In the genomic region with DNA sequence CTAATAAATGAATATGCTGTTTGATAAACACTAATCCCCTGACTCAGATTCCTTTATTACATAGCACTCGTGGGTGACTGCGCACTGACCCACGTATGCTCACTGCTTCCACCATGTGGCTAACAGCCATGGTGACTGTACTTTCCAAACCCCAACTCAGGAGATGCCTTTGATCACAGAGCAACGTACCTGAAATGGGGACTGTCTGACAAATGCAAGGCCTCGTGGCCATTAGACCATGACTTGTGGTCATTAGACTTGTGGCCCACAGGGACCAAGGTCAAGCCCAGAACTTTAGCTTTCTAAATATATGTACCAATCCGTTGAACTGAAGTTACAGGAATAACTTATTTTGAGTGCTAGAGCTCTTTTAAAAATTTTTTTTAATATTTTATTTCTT, we compare ENCODE assay signal across 8 cellular contexts. TPM values are rescaled to one million over a fixed set of nuclear protein-coding genes. Genes with fewer than 3 reads are reported as not detected.
DNase-seq lines count a peak whose midpoint lies in the region; ATAC-seq and TF ChIP-seq lines count a peak whose summit lies in the region.

No MANE protein-coding gene starts in this region.

- TF ChIP-seq CTCF in HFFc6 (IDR thresholded peaks at IDR 0.05) (peak; percentile 82), WTC11 (IDR thresholded peaks at IDR 0.05) (0 out of 2 replicates have a peak, but pooled peaks have one; percentile 20), liver (IDR thresholded peaks at IDR 0.05; ENCODE audit: low read depth, low read length, missing input control) (peak; percentile 72)

- TF ChIP-seq RAD21 in liver (IDR thresholded peaks at IDR 0.05) = peak; percentile 83 to 95

- CTCF ChIA-PET in WTC11 (lab: Charles Lee) = interaction anchor here (0.6 to 1.6 kb wide), 6 partner anchors 8 to 863 kb away, joined by 4 to 10 read pairs (median 5); no protein-coding TSS in a partner anchor

- H3K36me3 Mint-ChIP-seq in HFFc6 (ENCODE audit: low read depth) (no peaks in the 10 kb centered on the region), WTC11 (peaks cover 16% of the 10 kb centered on the region)

- POLR2A ChIA-PET in WTC11 (lab: Charles Lee) = no interaction called here

- H3K27me3 ChIP-seq in liver (ENCODE audit: control insufficient read depth in 4 of 4, insufficient read depth in 4 of 4, low read length in 3 of 4) = no peaks in the 10 kb centered on the region

- H3K9me3 Mint-ChIP-seq in HFFc6 (no peaks in the 10 kb centered on the region), WTC11 (no peaks in the 10 kb centered on the region)

- H3K9ac ChIP-seq in liver (ENCODE audit: low read depth in 1 of 2, low read length in 2 of 2) = peak overlapping the region in 1 of 2 donors; percentile 18

- H3K4me3 ChIP-seq in liver (ENCODE audit: low read depth in 1 of 3, low read length in 3 of 3) = no peak overlapping the region

- H3K4me1 Mint-ChIP-seq in HFFc6 (ENCODE audit: low read depth) = peaks cover 6% of the 10 kb centered on the region; the same call in 1 of the 2 replicates
- no peaks in the 10 kb centered on the region for H3K4me1 Mint-ChIP-seq in WTC11

- WGBS in liver = 17% methylated on average over 6 of the region's 6 CpGs

- peak; percentile 92 for ATAC-seq in WTC11

- H3K4me3 Mint-ChIP-seq in HFFc6 (no peak overlapping the region), WTC11 (no peak overlapping the region)

- no peaks in the 10 kb centered on the region for H3K9me3 ChIP-seq in liver (ENCODE audit: control insufficient read depth in 4 of 4, low read length in 3 of 4)

- H3K36me3 ChIP-seq in liver (ENCODE audit: control insufficient read depth in 4 of 4, insufficient read depth in 3 of 4, low read depth in 1 of 4, low read length in 3 of 4) = peaks cover 0 to 5% (median 3%) of the 10 kb centered on the region in 4 donors

- DNase-seq in activated CD8-positive, alpha-beta memory T cell treated with anti-CD3 and anti-CD28 coated beads for 1 hour (ENCODE audit: extremely low read depth in 1 of 2, low read depth in 1 of 2) = peak; percentile 25 to 37
- DNase-seq in activated CD8-positive, alpha-beta memory T cell treated with anti-CD3 and anti-CD28 coated beads, Interleukin-2, amount 50 U/mL, for 48 hours = no peak
- DNase-seq in HFFc6 (peak; percentile 62), NAMALWA (ENCODE audit: low spot score) (peak; percentile 85), WTC11 (ENCODE audit: low spot score) (peak; percentile 33)
- peak; percentile 62 for DNase-seq in central memory CD4-positive, alpha-beta T cell
- peak; percentile 33 for DNase-seq in stimulated activated CD8-positive, alpha-beta memory T cell treated with anti-CD3 and anti-CD28 coated beads, Interleukin-4, amount 100 ng/mL, for 24 hours (ENCODE audit: low read depth)

- H3K27ac ChIP-seq in liver (ENCODE audit: low read depth in 1 of 2, low read length in 2 of 2) = no peak overlapping the region

- H3K27ac Mint-ChIP-seq in HFFc6 = no peak overlapping the region
- no peak overlapping the region for H3K27ac Mint-ChIP-seq in WTC11

- H3K27me3 Mint-ChIP-seq in HFFc6 (ENCODE audit: insufficient read depth) = peaks cover 6% of the 10 kb centered on the region
- H3K27me3 Mint-ChIP-seq in WTC11 (ENCODE audit: low read depth) = no peaks in the 10 kb centered on the region

- H3K4me1 ChIP-seq in liver (ENCODE audit: control insufficient read depth in 4 of 4, insufficient read depth in 4 of 4, low read length in 3 of 4) = no peaks in the 10 kb centered on the region

TF ChIP-seq in WTC11, 78 proteins besides CTCF, POLR2A, EP300 and RAD21 (continues in another document):
- no peak for TF ChIP-seq ATF1 (CRISPR knock-in tag; IDR thresholded peaks at IDR 0.05)
- TF ChIP-seq ZNF416 (CRISPR knock-in tag; IDR thresholded peaks at IDR 0.05) = no peak
- TF ChIP-seq FOXJ3 (CRISPR knock-in tag; IDR thresholded peaks at IDR 0.05; ENCODE audit: borderline replicate concordance) = no peak
- TF ChIP-seq MXD4 (CRISPR knock-in tag; IDR thresholded peaks at IDR 0.05; ENCODE audit: borderline replicate concordance) = no peak
- TF ChIP-seq, protein P1, sequence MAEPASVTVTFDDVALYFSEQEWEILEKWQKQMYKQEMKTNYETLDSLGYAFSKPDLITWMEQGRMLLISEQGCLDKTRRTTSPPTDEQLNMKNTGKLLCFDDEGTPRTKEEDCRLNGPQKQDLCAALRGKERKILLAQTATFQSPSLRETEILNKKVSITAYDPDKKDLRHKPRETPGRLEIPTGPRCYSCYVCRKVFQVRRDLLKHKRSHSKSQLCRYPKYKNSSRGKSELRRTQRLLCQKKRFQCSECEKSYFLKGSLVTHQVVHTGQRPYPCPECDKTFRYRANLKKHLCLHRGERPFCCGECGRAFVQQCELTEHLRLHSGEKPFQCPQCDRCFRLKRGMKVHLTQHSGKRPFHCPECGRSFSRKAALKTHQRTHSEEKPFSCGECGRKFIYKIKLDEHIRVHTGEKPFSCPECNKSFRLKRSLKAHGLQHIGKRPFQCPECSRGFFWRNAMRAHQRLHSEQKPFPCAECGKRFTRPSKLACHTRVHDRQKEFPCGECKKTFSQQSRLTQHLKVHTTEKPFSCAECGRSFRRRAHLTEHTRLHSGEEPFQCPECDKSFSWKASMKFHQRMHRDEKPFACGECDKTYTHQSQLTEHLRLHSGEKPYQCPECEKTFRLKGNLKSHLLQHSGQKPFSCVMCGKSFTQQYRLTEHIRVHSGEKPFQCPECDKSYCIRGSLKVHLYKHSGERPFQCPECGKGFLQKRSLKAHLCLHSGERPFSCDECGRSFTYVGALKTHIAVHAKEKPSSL (CRISPR knock-in tag; conservative IDR thresholded peaks at IDR 0.05) = no peak
- no peak for TF ChIP-seq ZNF219 (CRISPR knock-in tag; IDR thresholded peaks at IDR 0.05; ENCODE audit: borderline replicate concordance)

TF ChIP-seq in liver, 16 proteins besides CTCF, POLR2A, EP300 and RAD21:
- peak in 1 of 2 donors; percentile 26 for TF ChIP-seq RXRA (IDR thresholded peaks at IDR 0.05)
- peak; percentile 36 to 72 for TF ChIP-seq HNF4A (conservative IDR thresholded peaks at IDR 0.05)
- TF ChIP-seq, protein P2, sequence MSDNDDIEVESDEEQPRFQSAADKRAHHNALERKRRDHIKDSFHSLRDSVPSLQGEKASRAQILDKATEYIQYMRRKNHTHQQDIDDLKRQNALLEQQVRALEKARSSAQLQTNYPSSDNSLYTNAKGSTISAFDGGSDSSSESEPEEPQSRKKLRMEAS (IDR thresholded peaks at IDR 0.05) = no peak
- TF ChIP-seq GABPA (IDR thresholded peaks at IDR 0.05 in 1 of 2, conservative IDR thresholded peaks at IDR 0.05 in 1 of 2) = no peak
- TF ChIP-seq FOXA2 (IDR thresholded peaks at IDR 0.05) = no peak

RNA-seq across cellular contexts. Expression of gene CYFIP2, which starts 46.6 kb away (rescaled TPM):
- 10 to 100 TPM in 3 of 6 experiments, 1 to 10 TPM in 3; 7.1 to 20.0 (median 9.7) TPM for total RNA-seq in HFFc6 (2021; fragmentation: NEBNext Ultra II Directional; extraction: Animal tissue kit (Norgen Biotek cat#: 25700))
- total RNA-seq in WTC11 (2021) (95.3 to 102 TPM (median 101 TPM) in 3 replicates), liver (10 to 100 TPM; 12.6 to 34.1 TPM)
- polyA plus RNA-seq in liver = 10 to 100 TPM; 22.3 to 38.9 TPM

Comparison
In these comparisons a context has a peak if more than half of its experiments do, and no peak if none do; other contexts are left out.
1. CTCF ChIP-seq: peak in every context shown above with its lines; median percentile 82 in HFFc6; 72 in liver; 20 in WTC11.